20 cellular contexts compared by ENCODE assay signal in genomic region chr7:149104749-149105148, GRCh38.
"Had no signal": no experiment of that assay in that cellular context is flagged by ENCODE, and none has a peak within 500 bp of the region (broad histone marks: within the 10 kb centered on the region; RNA-seq: fewer than 3 reads in every experiment).

No MANE protein-coding gene starts in this region.

- H2AFZ ChIP-seq: neural progenitor cell had no signal

- H3K9ac ChIP-seq: neural progenitor cell had no signal

- DNase-seq: cortex of kidney; dorsolateral prefrontal cortex; effector CD8-positive, alpha-beta T cell; immature natural killer cell; left cardiac atrium; left ventricle myocardium inferior; lower lobe of right lung; natural killer cell; occipital lobe; pancreas; right cardiac atrium; small intestine; stimulated activated CD4-positive, alpha-beta T cell treated with anti-CD3 and anti-CD28 coated beads, Interleukin-4, amount 100 ng/mL, for 1 hour; stimulated activated CD8-positive, alpha-beta memory T cell treated with anti-CD3 and anti-CD28 coated beads, Interleukin-4, amount 100 ng/mL, for 48 hours; stimulated activated naive CD8-positive, alpha-beta T cell treated with anti-CD3 and anti-CD28 coated beads, Interleukin-15, Interleukin-2, amounts not matched to agents 100 U/mL and 50 U/mL, for 24 hours; thyroid gland; uterus had no signal

- H3K36me3 ChIP-seq: neural progenitor cell, pancreas, uterus had no signal

- ATAC-seq: left cardiac atrium; natural killer cell; pancreas; stimulated activated effector memory CD8-positive, alpha-beta T cell treated with anti-CD3 and anti-CD28 coated beads, Interleukin-12 subunit alpha, Interleukin-12 subunit beta, amount 100 ng/mL, for 72 hours; stimulated activated naive CD8-positive, alpha-beta T cell treated with anti-CD3 and anti-CD28 coated beads, Interleukin-15, Interleukin-2, amounts not matched to agents 100 U/mL and 50 U/mL, for 24 hours had no signal

- H3K4me1 ChIP-seq: left ventricle myocardium inferior, lower lobe of right lung, neural progenitor cell, pancreas, suprapubic skin, thyroid gland, uterus had no signal

- H3K27me3 ChIP-seq: dorsolateral prefrontal cortex, neural progenitor cell, pancreas, suprapubic skin, thyroid gland, uterus had no signal

- H3K4me2 ChIP-seq: neural progenitor cell had no signal

- H3K27ac ChIP-seq: dorsolateral prefrontal cortex, left ventricle myocardium inferior, lower lobe of right lung, neural progenitor cell, pancreas, suprapubic skin, thyroid gland, uterus had no signal

- H3K9me3 ChIP-seq: left ventricle myocardium inferior, lower lobe of right lung, pancreas, suprapubic skin, thyroid gland, uterus had no signal

- H3K4me3 ChIP-seq: dorsolateral prefrontal cortex, left ventricle myocardium inferior, lower lobe of right lung, neural progenitor cell, pancreas, suprapubic skin, thyroid gland, uterus had no signal
